In the genomic region with DNA sequence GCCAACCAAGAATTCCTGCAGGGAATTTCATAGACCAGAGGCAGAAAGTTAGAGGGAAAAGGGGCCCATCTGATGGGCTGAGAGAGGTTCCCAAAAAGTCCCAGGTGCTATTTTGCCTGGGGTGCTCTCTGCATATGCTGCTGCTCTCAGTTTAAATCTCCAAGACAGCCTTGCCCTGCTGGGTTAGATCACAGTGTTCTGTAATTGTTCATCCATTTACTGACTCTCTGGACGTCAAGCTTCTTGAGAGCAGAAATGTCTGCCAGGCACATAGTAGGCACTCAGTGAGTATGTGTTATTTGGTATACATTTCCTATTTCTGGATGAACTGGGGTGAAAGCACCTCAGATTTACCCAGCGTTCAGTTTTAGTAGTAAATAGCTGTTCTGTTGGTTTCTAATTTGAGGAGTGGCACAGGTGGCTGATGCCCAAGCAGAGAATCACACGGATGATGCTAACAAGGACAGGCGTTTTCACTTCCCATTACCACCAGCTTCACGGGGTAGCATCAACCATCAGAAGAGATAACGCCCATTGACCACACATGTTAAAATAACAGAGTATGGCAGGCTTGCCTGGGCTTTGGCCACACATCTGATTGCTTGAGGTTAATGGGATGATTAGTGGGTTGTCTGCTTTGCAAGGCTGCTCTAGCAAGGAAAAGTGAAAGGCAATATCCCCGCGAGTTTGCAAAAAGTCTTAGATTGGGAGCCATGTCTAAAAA, we compare ENCODE assay signal across 14 cellular contexts.
DNase-seq lines count a peak whose midpoint lies in the region; ATAC-seq and TF ChIP-seq lines count a peak whose summit lies in the region.
"Had no signal": no experiment of that assay in that cellular context is flagged by ENCODE, and none has a peak within 500 bp of the region (broad histone marks: within the 10 kb centered on the region; RNA-seq: fewer than 3 reads in every experiment).

No MANE protein-coding gene starts in this region.

- H3K4me3 ChIP-seq in ACC112 (ENCODE audit: low read depth, low read length), result peak overlapping the region; percentile 18; the same call in 1 of the 2 replicates

- no peak overlapping the region for H3K4me3 Mint-ChIP-seq in mesothelial cell of epicardium
- H3K4me3 Mint-ChIP-seq: brain had no signal

- no peaks in the 10 kb centered on the region for H3K36me3 ChIP-seq in ACC112 (ENCODE audit: insufficient read depth, low read length)

- DNase-seq in OCI-M1 (lab: John Stamatoyannopoulos, UW), result peak; percentile 16
- DNase-seq in mesothelial cell of epicardium (ENCODE audit: low spot score in 2 of 2, unreplicated experiment in 2 of 2), result no peak
- no peak for DNase-seq in foreskin melanocyte
- no peak for DNase-seq in activated effector memory CD4-positive, alpha-beta T cell treated with anti-CD3 and anti-CD28 coated beads, Interleukin-2, amount 50 U/mL, for 16 hours
- DNase-seq: GDM1; NCI-H1436; nucleus accumbens; PC-3; stimulated activated CD4-positive, alpha-beta T cell treated with anti-CD3 and anti-CD28 coated beads, Interleukin-4, amount 100 ng/mL, for 1 hour had no signal

- H3K27me3 ChIP-seq in ACC112 (ENCODE audit: insufficient read depth, low read length), result peaks cover 15% of the 10 kb centered on the region

- H3K36me3 Mint-ChIP-seq in mesothelial cell of epicardium, result no peaks in the 10 kb centered on the region
- H3K36me3 Mint-ChIP-seq: brain had no signal

- no peaks in the 10 kb centered on the region for H3K79me2 ChIP-seq in ACC112 (ENCODE audit: control insufficient read depth, insufficient read depth, low read length, unreplicated experiment)

- no peak for TF ChIP-seq CTCF in mesothelial cell of epicardium (IDR thresholded peaks at IDR 0.05; ENCODE audit: unreplicated experiment)

- H3K27ac Mint-ChIP-seq in mesothelial cell of epicardium, result peak overlapping the region; percentile 34

- H3K27me3 Mint-ChIP-seq in mesothelial cell of epicardium (ENCODE audit: low read depth), result peaks cover 14% of the 10 kb centered on the region

- H3K9me3 Mint-ChIP-seq in mesothelial cell of epicardium, result peaks cover 4% of the 10 kb centered on the region
- H3K9me3 Mint-ChIP-seq: brain had no signal

- peak overlapping the region; percentile 88; the same call in 1 of the 2 replicates for H3K27ac ChIP-seq in ACC112 (ENCODE audit: low read depth, low read length)

- ATAC-seq in GM18868 (IDR thresholded peaks at IDR 0.05; ENCODE audit: unreplicated experiment) (peak; percentile 96), HG03521 (IDR thresholded peaks at IDR 0.05; ENCODE audit: unreplicated experiment) (no peak), HG02970 (IDR thresholded peaks at IDR 0.05; ENCODE audit: low FRiP score, unreplicated experiment) (no peak)
- ATAC-seq: PC-3 had no signal

- peaks cover 43% of the 10 kb centered on the region for H3K4me1 Mint-ChIP-seq in mesothelial cell of epicardium

- peaks cover 29% of the 10 kb centered on the region for H3K4me1 ChIP-seq in ACC112 (ENCODE audit: control insufficient read depth, insufficient read depth, low read length, unreplicated experiment)

- peak overlapping the region; percentile 77 for H2AFZ ChIP-seq in ACC112 (ENCODE audit: low read length, unreplicated experiment)
